ENCODE assay signal across 8 cellular contexts in the genomic region with DNA sequence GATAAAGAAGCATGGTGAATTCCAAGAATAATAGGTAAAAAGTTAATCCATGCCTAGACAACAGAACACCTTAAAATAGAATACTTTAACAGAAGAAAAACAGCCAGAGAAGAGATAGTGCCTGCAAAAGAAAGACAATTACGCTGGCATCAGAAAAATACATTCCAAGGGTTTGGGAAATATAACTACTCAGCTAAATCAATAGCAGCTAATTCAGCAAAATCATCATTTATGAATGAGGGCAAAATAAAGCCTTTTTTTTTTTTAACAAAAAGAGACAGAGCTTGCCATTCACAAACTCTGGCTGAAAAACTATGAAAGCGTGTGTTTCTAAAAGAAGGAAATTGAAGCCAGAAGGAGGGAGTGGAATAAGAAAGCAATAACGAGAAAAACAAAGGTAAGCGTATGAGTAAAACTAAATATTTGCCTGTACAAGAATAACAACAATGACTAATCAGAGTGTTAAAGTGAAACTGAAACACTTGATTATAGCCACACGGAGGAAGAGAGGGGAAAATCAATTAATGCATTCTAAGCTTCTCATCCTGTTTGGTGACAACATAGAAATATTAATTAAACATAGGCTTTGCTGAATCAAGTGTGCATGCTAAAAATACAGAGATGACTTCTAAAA.
DNase-seq lines count a peak whose midpoint lies in the region; ATAC-seq and TF ChIP-seq lines count a peak whose summit lies in the region.

No MANE protein-coding gene starts in this region.

- CTCF ChIA-PET in IMR-90 (lab: Yijun Ruan, JAX): interaction anchor here (0.6 to 3.2 kb wide), 3 partner anchors 9 to 651 kb away, joined by 3 to 9 read pairs (median 6); no protein-coding TSS in a partner anchor

- no peak for TF ChIP-seq RAD21 in IMR-90 (IDR thresholded peaks at IDR 0.05; ENCODE audit: low read length)

- H3K4me3 Mint-ChIP-seq in chondrocyte (ENCODE audit: unreplicated experiment): no peak overlapping the region

- H3K27me3 ChIP-seq in BLaER1 treated with 17β-estradiol and CSF1 and Interleukin-3, amounts not matched to agents 10 nM and 100 nM: no peaks in the 10 kb centered on the region
- no peaks in the 10 kb centered on the region for H3K27me3 ChIP-seq in IMR-90 (ENCODE audit: control insufficient read depth, insufficient read depth, low read length)
- no peaks in the 10 kb centered on the region for H3K27me3 ChIP-seq in upper lobe of right lung

- peaks cover 64 to 85% (median 76%) of the 10 kb centered on the region in 10 experiments for H3K4me1 ChIP-seq in BLaER1 treated with 17β-estradiol and CSF1 and Interleukin-3, amounts not matched to agents 10 nM and 100 nM
- peaks cover 8% of the 10 kb centered on the region for H3K4me1 ChIP-seq in IMR-90 (ENCODE audit: control insufficient read depth, insufficient read depth, low read length)
- H3K4me1 ChIP-seq in upper lobe of right lung: peaks cover 14% of the 10 kb centered on the region

- TF ChIP-seq CTCF in GM20000 (IDR thresholded peaks at IDR 0.05; ENCODE audit: extremely low read depth, missing control alignments): no peak
- no peak for TF ChIP-seq CTCF in IMR-90 (conservative IDR thresholded peaks at IDR 0.05; ENCODE audit: low read depth, low read length)
- no peak for TF ChIP-seq CTCF in upper lobe of right lung (IDR thresholded peaks at IDR 0.05)
- no peak for TF ChIP-seq CTCF in chondrocyte (IDR thresholded peaks at IDR 0.05)

- H3K4ac ChIP-seq in IMR-90 (ENCODE audit: low read depth, low read length): no peak overlapping the region

- H3K4me3 ChIP-seq in BLaER1 treated with 17β-estradiol and CSF1 and Interleukin-3, amounts not matched to agents 10 nM and 100 nM: peak overlapping the region in 9 of 10 experiments; percentile 23 to 54 (median 36); a peak in 14 of 20 replicates
- H3K4me3 ChIP-seq in IMR-90 (ENCODE audit: insufficient read depth, low read depth, low read length): peak overlapping the region; percentile 20; the same call in 1 of the 2 replicates
- peak overlapping the region; percentile 25 for H3K4me3 ChIP-seq in upper lobe of right lung

- H4K91ac ChIP-seq in IMR-90 (ENCODE audit: insufficient read depth, low read depth, low read length): no peak overlapping the region

- ATAC-seq in IMR-90 (ENCODE audit: low read depth) (no peak), upper lobe of right lung (no peak)

- TF ChIP-seq POLR2A in IMR-90 (IDR thresholded peaks at IDR 0.05; ENCODE audit: low read depth, low read length): no peak

- no peak overlapping the region for H2AFZ ChIP-seq in IMR-90 (replicated peaks; ENCODE audit: low read length, poor library complexity)

- H3K9me3 ChIP-seq in BLaER1 treated with 17β-estradiol and CSF1 and Interleukin-3, amounts not matched to agents 10 nM and 100 nM (replicated peaks in 1 of 11): no peaks in the 10 kb centered on the region
- H3K9me3 ChIP-seq in IMR-90 (ENCODE audit: control insufficient read depth, insufficient read depth, low read length): no peaks in the 10 kb centered on the region
- H3K9me3 ChIP-seq in upper lobe of right lung: no peaks in the 10 kb centered on the region

- peak overlapping the region in 9 of 11 experiments; percentile 32 to 65 (median 51); a peak in 18 of 22 replicates for H3K9ac ChIP-seq in BLaER1 treated with 17β-estradiol and CSF1 and Interleukin-3, amounts not matched to agents 10 nM and 100 nM
- H3K9ac ChIP-seq in IMR-90 (ENCODE audit: low read depth, low read length): no peak overlapping the region

- no peak overlapping the region for H2BK120ac ChIP-seq in IMR-90 (ENCODE audit: low read depth, low read length)

- no peak overlapping the region for H3K23ac ChIP-seq in IMR-90 (ENCODE audit: low read depth, low read length)

- no peak overlapping the region for H3K14ac ChIP-seq in IMR-90 (replicated peaks; ENCODE audit: low read depth, low read length)

- H3K56ac ChIP-seq in IMR-90 (ENCODE audit: extremely low read depth, insufficient read depth, low read length): no peak overlapping the region

- no peak overlapping the region for H2BK15ac ChIP-seq in IMR-90 (ENCODE audit: low read depth, low read length)

- DNase-seq in GM20000 (ENCODE audit: low spot score) (peak; percentile 72), IMR-90 (no peak), epithelial cell of prostate (ENCODE audit: low read depth, low spot score) (no peak), upper lobe of right lung (no peak), chondrocyte (ENCODE audit: low spot score) (no peak), NCI-H1092 treated with DMSO at 0.1 percent for 48 hours (lab: John Stamatoyannopoulos, UW) (no peak)
- DNase-seq in activated CD4-positive, alpha-beta T cell treated with anti-CD3 and anti-CD28 coated beads for 4 hours: no peak

- H3K27me3 Mint-ChIP-seq in chondrocyte (ENCODE audit: low read depth): peaks cover 2% of the 10 kb centered on the region

- H2AK9ac ChIP-seq in IMR-90 (replicated peaks; ENCODE audit: low read depth, low read length, poor library complexity): no peak overlapping the region

- peak overlapping the region; percentile 4 to 98 (median 68); a peak in 20 of 22 replicates for H3K27ac ChIP-seq in BLaER1 treated with 17β-estradiol and CSF1 and Interleukin-3, amounts not matched to agents 10 nM and 100 nM
- H3K27ac ChIP-seq in IMR-90 (ENCODE audit: insufficient read depth, low read length) (no peak overlapping the region), epithelial cell of prostate (peak overlapping the region; percentile 26), upper lobe of right lung (no peak overlapping the region)

- BruUV-seq in IMR-90 (replicated peaks; lab: Mats Ljungman, UMichigan): no TSS peak

- H3K9me1 ChIP-seq in IMR-90 (ENCODE audit: insufficient read depth, low read length): peaks cover 5% of the 10 kb centered on the region; the same call in 1 of the 2 replicates

- no peak overlapping the region for H4K5ac ChIP-seq in IMR-90 (ENCODE audit: low read depth, low read length)

- dilution Hi-C loops in IMR-90 (cut with HindIII; ENCODE audit: low sequenced_read_pairs, unreplicated experiment): no loop called here

- H3K36me3 ChIP-seq in BLaER1 treated with 17β-estradiol and CSF1 and Interleukin-3, amounts not matched to agents 10 nM and 100 nM: no peaks in the 10 kb centered on the region
- no peaks in the 10 kb centered on the region for H3K36me3 ChIP-seq in IMR-90 (ENCODE audit: control insufficient read depth, insufficient read depth, low read length)
- H3K36me3 ChIP-seq in upper lobe of right lung: no peaks in the 10 kb centered on the region

- H3K18ac ChIP-seq in IMR-90 (ENCODE audit: low read depth, low read length): no peak overlapping the region; the same call in 1 of the 2 replicates

- intact Hi-C loops in IMR-90 (cut with micrococcal nuclease) (no loop called here), upper lobe of right lung (cut with DNase I) (no loop called here)

- H2AK5ac ChIP-seq in IMR-90 (ENCODE audit: low read depth, low read length): no peak overlapping the region

- no peak overlapping the region for H2BK20ac ChIP-seq in IMR-90 (ENCODE audit: low read depth, low read length)

- H3K36me3 Mint-ChIP-seq in chondrocyte (ENCODE audit: low read depth): no peaks in the 10 kb centered on the region

- no peak overlapping the region for H4K8ac ChIP-seq in IMR-90 (ENCODE audit: low read depth in 2 of 2, low read length in 2 of 2)

- no peak overlapping the region for H2BK5ac ChIP-seq in IMR-90 (ENCODE audit: low read depth, low read length, poor library complexity, severe bottlenecking)

- no peaks in the 10 kb centered on the region for H4K20me1 ChIP-seq in BLaER1 treated with 17β-estradiol and CSF1 and Interleukin-3, amounts not matched to agents 10 nM and 100 nM
- no peaks in the 10 kb centered on the region for H4K20me1 ChIP-seq in IMR-90 (ENCODE audit: insufficient read depth, low read length)

- no CpG with 5 or more reads among the region's 5 CpGs for WGBS in IMR-90 (ENCODE audit: extremely low coverage in 2 of 2, insufficient read length in 1 of 2), 2 experiments

- no peaks in the 10 kb centered on the region for H3K9me3 Mint-ChIP-seq in chondrocyte (ENCODE audit: low read depth)

- in situ Hi-C loops in IMR-90 (cut with MboI; ENCODE audit: low sequenced_read_pairs): no loop called here

- H3K4me1 Mint-ChIP-seq in chondrocyte (ENCODE audit: low read depth): peaks cover 24% of the 10 kb centered on the region

- H3K27ac Mint-ChIP-seq in chondrocyte (ENCODE audit: unreplicated experiment): no peak overlapping the region

- POLR2A ChIA-PET in IMR-90 (lab: Charles Lee; ENCODE audit: unreplicated experiment): interaction anchor here (1.3 kb wide), 1 partner anchor 85 kb away, joined by 3 read pairs; no protein-coding TSS in a partner anchor

- no peaks in the 10 kb centered on the region for H3K79me1 ChIP-seq in IMR-90 (ENCODE audit: low read depth in 1 of 2, low read length in 2 of 2)

- H3K4me2 ChIP-seq in BLaER1 treated with 17β-estradiol and CSF1 and Interleukin-3, amounts not matched to agents 10 nM and 100 nM: peak overlapping the region; percentile 80 to 97 (median 93)
- H3K4me2 ChIP-seq in IMR-90 (ENCODE audit: low read depth, low read length): peak overlapping the region; percentile 87

TF ChIP-seq in IMR-90, 13 proteins besides CTCF, POLR2A, EP300 and RAD21:
- TF ChIP-seq, protein P1, sequence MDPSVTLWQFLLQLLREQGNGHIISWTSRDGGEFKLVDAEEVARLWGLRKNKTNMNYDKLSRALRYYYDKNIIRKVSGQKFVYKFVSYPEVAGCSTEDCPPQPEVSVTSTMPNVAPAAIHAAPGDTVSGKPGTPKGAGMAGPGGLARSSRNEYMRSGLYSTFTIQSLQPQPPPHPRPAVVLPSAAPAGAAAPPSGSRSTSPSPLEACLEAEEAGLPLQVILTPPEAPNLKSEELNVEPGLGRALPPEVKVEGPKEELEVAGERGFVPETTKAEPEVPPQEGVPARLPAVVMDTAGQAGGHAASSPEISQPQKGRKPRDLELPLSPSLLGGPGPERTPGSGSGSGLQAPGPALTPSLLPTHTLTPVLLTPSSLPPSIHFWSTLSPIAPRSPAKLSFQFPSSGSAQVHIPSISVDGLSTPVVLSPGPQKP (IDR thresholded peaks at IDR 0.05; ENCODE audit: borderline replicate concordance, low read depth, low read length): no peak
- TF ChIP-seq MXI1 (IDR thresholded peaks at IDR 0.05; ENCODE audit: borderline replicate concordance, low read depth, low read length) (no peak), RCOR1 (IDR thresholded peaks at IDR 0.05; ENCODE audit: insufficient replicate concordance, low read length) (no peak), MAFK (IDR thresholded peaks at IDR 0.05; ENCODE audit: low read depth, low read length) (peak; percentile 31; the same call in 1 of the 2 replicates), BHLHE40 (IDR thresholded peaks at IDR 0.05; ENCODE audit: low read depth, low read length) (no peak)

Comparison
In these comparisons a context has a peak if more than half of its experiments do, and no peak if none do; other contexts are left out.
1. H3K27ac ChIP-seq: peak in BLaER1 treated with 17β-estradiol and CSF1 and Interleukin-3, amounts not matched to agents 10 nM and 100 nM (11 of 11) and epithelial cell of prostate (single experiment); none in IMR-90 (single experiment) and upper lobe of right lung (single experiment).
2. Peak in every context shown above with its lines, with median percentiles within 50 percentile points of each other: H3K4me3 ChIP-seq.